ENCODE assay signal across 14 cellular contexts in genomic region chr16:67148221-67148620, GRCh38.
"Had no signal": no experiment of that assay in that cellular context is flagged by ENCODE, and none has a peak within 500 bp of the region (broad histone marks: within the 10 kb centered on the region; RNA-seq: fewer than 3 reads in every experiment).

No MANE protein-coding gene starts in this region.

- H3K9me3 ChIP-seq: adrenal gland, left ventricle myocardium inferior, psoas muscle, sigmoid colon, stomach, testis had no signal

- H3K27me3 ChIP-seq: adrenal gland, testis had no signal

- DNase-seq: activated CD4-positive, alpha-beta T cell treated with anti-CD3 and anti-CD28 coated beads, Interleukin-2, amount 10 ng/mL, durations not matched to agents 7 days and 5 days; activated CD8-positive, alpha-beta memory T cell treated with anti-CD3 and anti-CD28 coated beads for 24 hours; activated naive CD4-positive, alpha-beta T cell treated with Interleukin-2 at 50 U/mL for 16 hours; adrenal gland; hippocampal formation; left ventricle myocardium inferior; psoas muscle; sigmoid colon; stimulated activated CD4-positive, alpha-beta T cell treated with anti-CD3 and anti-CD28 coated beads, Interleukin-1b, Interleukin-23, amount 100 ng/mL, for 48 hours; stomach; testis had no signal

- H3K9me3 Mint-ChIP-seq: activated CD4-positive, alpha-beta T cell treated with anti-CD3 and anti-CD28 coated beads, Interleukin-2, amount 10 ng/mL, durations not matched to agents 7 days and 5 days; memory B cell; natural killer cell treated with Interleukin-12 subunit alpha and Interleukin-12 subunit beta and Interleukin-15 and Interleukin-18, amount 100 ng/mL, for 72 hours; WTC11 had no signal

- H3K27ac Mint-ChIP-seq: memory B cell; natural killer cell treated with Interleukin-12 subunit alpha and Interleukin-12 subunit beta and Interleukin-15 and Interleukin-18, amount 100 ng/mL, for 72 hours; WTC11 had no signal

- H3K4me3 Mint-ChIP-seq: memory B cell; natural killer cell treated with Interleukin-12 subunit alpha and Interleukin-12 subunit beta and Interleukin-15 and Interleukin-18, amount 100 ng/mL, for 72 hours had no signal

- H3K27ac ChIP-seq: adrenal gland, left ventricle myocardium inferior, psoas muscle, sigmoid colon, stomach, testis had no signal

- ATAC-seq: natural killer cell treated with Interleukin-12 subunit alpha and Interleukin-12 subunit beta and Interleukin-15 and Interleukin-18, amount 100 ng/mL, for 72 hours; psoas muscle; WTC11 had no signal

- H3K4me3 ChIP-seq: adrenal gland, left ventricle myocardium inferior, psoas muscle, sigmoid colon, stomach, testis had no signal
